ENCODE assay signal across 16 cellular contexts in the genomic region with DNA sequence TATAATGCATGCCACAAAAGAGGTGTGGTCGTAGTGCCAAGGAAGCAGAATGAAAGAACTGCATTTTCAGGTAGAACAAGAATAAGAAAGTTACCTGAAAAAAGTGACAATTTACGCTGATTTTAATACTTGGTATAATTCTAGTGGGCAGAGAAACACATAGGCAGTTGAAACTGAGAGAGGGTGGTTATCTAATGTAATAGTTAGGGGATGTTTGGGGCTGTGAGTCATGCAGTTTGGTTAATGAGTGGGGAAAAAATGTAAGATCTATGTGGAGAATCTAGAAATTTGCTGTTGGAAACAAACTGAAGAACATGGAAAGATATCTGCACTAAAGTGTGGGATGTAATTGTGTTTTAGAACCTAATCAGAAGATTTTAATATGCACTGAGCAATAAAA. TPM values are rescaled to one million over a fixed set of nuclear protein-coding genes. Genes with fewer than 3 reads are reported as not detected.
DNase-seq lines count a peak whose midpoint lies in the region; ATAC-seq lines count a peak whose summit lies in the region.
"Had no signal": no experiment of that assay in that cellular context is flagged by ENCODE, and none has a peak within 500 bp of the region (broad histone marks: within the 10 kb centered on the region; RNA-seq: fewer than 3 reads in every experiment).

No MANE protein-coding gene starts in this region.

- peak; percentile 2 for DNase-seq in AG08395 (ENCODE audit: low spot score)
- DNase-seq in EL = peak; percentile 4
- peak; percentile 5 for DNase-seq in LHCN-M2 (ENCODE audit: low read depth)
- peak; percentile 16 for DNase-seq in kidney tubule cell (ENCODE audit: low spot score)
- DNase-seq in stimulated activated CD4-positive, alpha-beta T cell treated with anti-CD3 and anti-CD28 coated beads, Interleukin-2, amount 100 ng/mL, for 24 hours = no peak
- DNase-seq: 8988T; BE2C; C1 segment of cervical spinal cord; Caco-2; CD4-positive, CD25-positive, alpha-beta regulatory T cell; GF-D8; HCEC 1CT; KBM-7 had no signal

- ATAC-seq in GM18519 (IDR thresholded peaks at IDR 0.05; ENCODE audit: low FRiP score, unreplicated experiment) (no peak), GM18909 (IDR thresholded peaks at IDR 0.05; ENCODE audit: poor library complexity, unreplicated experiment) (no peak)
- ATAC-seq: GM23338 had no signal

RNA-seq across cellular contexts. Expression of a gene that starts 33.7 kb away (rescaled TPM):
- 10.9 and 11.6 TPM in 2 replicates for total RNA-seq in LHCN-M2 (2014; rRNA removed)
- 2.6 TPM for polyA plus RNA-seq in LHCN-M2 (2012)

Comparison
In these comparisons a context has a peak if more than half of its experiments do, and no peak if none do; other contexts are left out.
1. DNase-seq: peak in AG08395 (single experiment), EL (single experiment), LHCN-M2 (single experiment) and kidney tubule cell (single experiment); none in stimulated activated CD4-positive, alpha-beta T cell treated with anti-CD3 and anti-CD28 coated beads, Interleukin-2, amount 100 ng/mL, for 24 hours (0 of 2).